ENCODE assay signal across 27 cellular contexts in the genomic region with DNA sequence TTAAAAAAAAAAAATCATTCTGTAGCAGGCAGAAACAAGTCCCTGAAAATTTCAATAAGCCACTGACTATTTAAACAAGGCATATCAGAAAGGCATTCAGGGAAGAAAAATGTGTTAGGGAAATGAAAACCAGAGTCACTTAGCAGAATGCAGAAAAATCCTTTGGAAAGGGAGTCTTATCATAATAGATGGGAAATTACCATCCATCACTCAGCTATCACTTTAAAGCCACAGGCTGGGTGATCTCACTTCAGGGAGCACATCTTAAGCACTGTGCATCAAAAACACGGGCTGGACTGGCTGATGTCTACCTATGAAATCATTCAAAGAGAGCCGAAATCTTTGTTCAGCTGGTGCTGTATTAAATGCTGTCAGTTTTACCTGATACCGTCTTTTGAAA.
"Had no signal": no experiment of that assay in that cellular context is flagged by ENCODE, and none has a peak within 500 bp of the region (broad histone marks: within the 10 kb centered on the region; RNA-seq: fewer than 3 reads in every experiment).

No MANE protein-coding gene starts in this region.

- DNase-seq: colonic mucosa; effector CD8-positive, alpha-beta T cell; endodermal cell; foreskin fibroblast; gastrocnemius medialis; kidney; left lung; mesendoderm; naive thymus-derived CD8-positive, alpha-beta T cell; nephron progenitor cell; occipital lobe; ovary; posterior cingulate gyrus; retina; right lobe of liver; small intestine; stimulated activated CD4-positive, alpha-beta T cell treated with anti-CD3 and anti-CD28 coated beads, Interleukin-12 subunit alpha, Interleukin-12 subunit beta, amount 100 ng/mL, for 4 hours; stimulated activated CD4-positive, alpha-beta T cell treated with anti-CD3 and anti-CD28 coated beads, Interleukin-1b, Interleukin-23, amount 100 ng/mL, for 48 hours; stimulated activated CD4-positive, alpha-beta T cell treated with anti-CD3 and anti-CD28 coated beads, Interleukin-4, amount 100 ng/mL, for 1 hour; stimulated activated CD8-positive, alpha-beta memory T cell treated with anti-CD3 and anti-CD28 coated beads, Interleukin-4, amount 100 ng/mL, for 48 hours; stimulated activated naive CD4-positive, alpha-beta T cell; stimulated activated naive CD8-positive, alpha-beta T cell treated with anti-CD3 and anti-CD28 coated beads, Interleukin-15, amount 100 ng/mL, for 72 hours; trophoblast cell had no signal

- H3K4me1 Mint-ChIP-seq: naive thymus-derived CD8-positive, alpha-beta T cell; nephron progenitor cell; stimulated activated naive CD8-positive, alpha-beta T cell treated with anti-CD3 and anti-CD28 coated beads, Interleukin-15, amount 100 ng/mL, for 72 hours had no signal

- H3K9me3 ChIP-seq: colonic mucosa, gastrocnemius medialis, left lung, ovary, right lobe of liver, suprapubic skin had no signal

- H3K4me3 ChIP-seq: colonic mucosa, gastrocnemius medialis, left lung, ovary, right lobe of liver, suprapubic skin had no signal

- H3K9me3 Mint-ChIP-seq: dendritic cell treated with granulocyte-macrophage colony-stimulating factor and Interleukin-4, amounts not matched to agents 40 ng/mL and 50 ng/mL, for 4 days; endodermal cell; naive thymus-derived CD8-positive, alpha-beta T cell; nephron progenitor cell; stimulated activated naive CD8-positive, alpha-beta T cell treated with anti-CD3 and anti-CD28 coated beads, Interleukin-15, amount 100 ng/mL, for 72 hours had no signal

- H3K27me3 ChIP-seq: colonic mucosa, gastrocnemius medialis, left lung, ovary, right lobe of liver, suprapubic skin had no signal

- H3K4me3 Mint-ChIP-seq: dendritic cell treated with granulocyte-macrophage colony-stimulating factor and Interleukin-4, amounts not matched to agents 40 ng/mL and 50 ng/mL, for 4 days; endodermal cell; naive thymus-derived CD8-positive, alpha-beta T cell; nephron progenitor cell; stimulated activated naive CD8-positive, alpha-beta T cell treated with anti-CD3 and anti-CD28 coated beads, Interleukin-15, amount 100 ng/mL, for 72 hours had no signal

- H3K4me1 ChIP-seq: left lung, right lobe of liver, suprapubic skin had no signal

- H3K27me3 Mint-ChIP-seq: dendritic cell treated with granulocyte-macrophage colony-stimulating factor and Interleukin-4, amounts not matched to agents 40 ng/mL and 50 ng/mL, for 4 days; naive thymus-derived CD8-positive, alpha-beta T cell; stimulated activated naive CD8-positive, alpha-beta T cell treated with anti-CD3 and anti-CD28 coated beads, Interleukin-15, amount 100 ng/mL, for 72 hours had no signal

- H3K36me3 ChIP-seq: colonic mucosa, gastrocnemius medialis, left lung, ovary, right lobe of liver, suprapubic skin had no signal

- H3K27ac Mint-ChIP-seq: dendritic cell treated with granulocyte-macrophage colony-stimulating factor and Interleukin-4, amounts not matched to agents 40 ng/mL and 50 ng/mL, for 4 days; endodermal cell; naive thymus-derived CD8-positive, alpha-beta T cell; nephron progenitor cell; stimulated activated naive CD8-positive, alpha-beta T cell treated with anti-CD3 and anti-CD28 coated beads, Interleukin-15, amount 100 ng/mL, for 72 hours had no signal

- ATAC-seq: esophagus mucosa; gastrocnemius medialis; left lung; naive thymus-derived CD8-positive, alpha-beta T cell; right lobe of liver; stimulated activated naive CD8-positive, alpha-beta T cell treated with anti-CD3 and anti-CD28 coated beads, Interleukin-15, amount 100 ng/mL, for 72 hours had no signal

- H3K27ac ChIP-seq: colonic mucosa, epithelial cell of prostate, gastrocnemius medialis, left lung, ovary, right lobe of liver, suprapubic skin had no signal
